In the genomic region with DNA sequence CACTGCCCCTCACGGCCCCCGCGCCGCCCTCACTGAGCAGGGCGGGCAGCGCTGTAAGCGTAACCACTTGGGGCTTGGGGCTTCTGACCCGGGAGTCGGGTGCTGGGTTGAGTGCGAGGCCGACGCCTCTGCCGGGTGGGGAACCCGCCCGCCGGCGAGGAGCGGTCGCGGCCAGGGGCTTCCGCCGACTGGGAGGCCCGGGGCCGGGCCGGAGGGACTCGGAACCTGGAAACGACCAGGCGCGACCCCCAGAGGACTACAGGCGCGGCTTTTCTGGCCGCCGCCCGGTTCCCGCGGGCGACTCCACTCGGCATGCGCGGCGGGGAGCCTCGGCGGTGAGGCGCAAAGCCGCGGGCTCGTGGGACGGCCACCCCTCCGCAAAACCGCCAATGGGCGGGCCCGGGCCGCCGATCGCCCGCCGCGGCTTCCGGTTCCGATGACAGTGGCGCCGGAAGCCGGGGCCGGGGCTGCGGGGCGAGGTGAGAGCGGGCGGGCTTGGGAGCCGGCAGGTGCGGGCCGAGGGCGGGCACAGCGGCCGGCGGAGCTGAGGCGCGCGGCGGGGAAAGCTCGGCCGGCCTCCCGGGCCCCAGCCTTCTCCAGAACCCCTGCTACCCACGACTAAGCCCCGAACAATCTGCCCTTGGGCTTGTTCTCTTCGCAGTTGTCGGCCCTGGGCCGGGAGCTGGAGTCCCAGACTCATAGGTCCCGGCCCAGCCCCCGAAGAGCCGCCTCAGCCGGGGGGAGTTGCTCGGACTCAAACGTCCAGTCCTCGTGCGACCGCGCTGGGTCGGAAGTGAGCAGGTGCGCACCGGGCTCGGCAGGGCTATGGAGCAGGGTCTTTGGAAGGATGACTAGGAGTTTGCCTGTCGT, we compare ENCODE assay signal across 1 cellular context.
TF ChIP-seq lines count a peak whose summit lies in the region.

A gene with protein sequence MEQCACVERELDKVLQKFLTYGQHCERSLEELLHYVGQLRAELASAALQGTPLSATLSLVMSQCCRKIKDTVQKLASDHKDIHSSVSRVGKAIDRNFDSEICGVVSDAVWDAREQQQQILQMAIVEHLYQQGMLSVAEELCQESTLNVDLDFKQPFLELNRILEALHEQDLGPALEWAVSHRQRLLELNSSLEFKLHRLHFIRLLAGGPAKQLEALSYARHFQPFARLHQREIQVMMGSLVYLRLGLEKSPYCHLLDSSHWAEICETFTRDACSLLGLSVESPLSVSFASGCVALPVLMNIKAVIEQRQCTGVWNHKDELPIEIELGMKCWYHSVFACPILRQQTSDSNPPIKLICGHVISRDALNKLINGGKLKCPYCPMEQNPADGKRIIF (plus strand): TSS at position 439 of the 870 bp plus-strand sequence. CDS start 7,106 bp downstream, outside the sequence.

TF ChIP-seq in GM12878, 131 proteins besides CTCF, POLR2A, EP300 and RAD21 (continued from another document and continues in another):
- TF ChIP-seq, protein P1, sequence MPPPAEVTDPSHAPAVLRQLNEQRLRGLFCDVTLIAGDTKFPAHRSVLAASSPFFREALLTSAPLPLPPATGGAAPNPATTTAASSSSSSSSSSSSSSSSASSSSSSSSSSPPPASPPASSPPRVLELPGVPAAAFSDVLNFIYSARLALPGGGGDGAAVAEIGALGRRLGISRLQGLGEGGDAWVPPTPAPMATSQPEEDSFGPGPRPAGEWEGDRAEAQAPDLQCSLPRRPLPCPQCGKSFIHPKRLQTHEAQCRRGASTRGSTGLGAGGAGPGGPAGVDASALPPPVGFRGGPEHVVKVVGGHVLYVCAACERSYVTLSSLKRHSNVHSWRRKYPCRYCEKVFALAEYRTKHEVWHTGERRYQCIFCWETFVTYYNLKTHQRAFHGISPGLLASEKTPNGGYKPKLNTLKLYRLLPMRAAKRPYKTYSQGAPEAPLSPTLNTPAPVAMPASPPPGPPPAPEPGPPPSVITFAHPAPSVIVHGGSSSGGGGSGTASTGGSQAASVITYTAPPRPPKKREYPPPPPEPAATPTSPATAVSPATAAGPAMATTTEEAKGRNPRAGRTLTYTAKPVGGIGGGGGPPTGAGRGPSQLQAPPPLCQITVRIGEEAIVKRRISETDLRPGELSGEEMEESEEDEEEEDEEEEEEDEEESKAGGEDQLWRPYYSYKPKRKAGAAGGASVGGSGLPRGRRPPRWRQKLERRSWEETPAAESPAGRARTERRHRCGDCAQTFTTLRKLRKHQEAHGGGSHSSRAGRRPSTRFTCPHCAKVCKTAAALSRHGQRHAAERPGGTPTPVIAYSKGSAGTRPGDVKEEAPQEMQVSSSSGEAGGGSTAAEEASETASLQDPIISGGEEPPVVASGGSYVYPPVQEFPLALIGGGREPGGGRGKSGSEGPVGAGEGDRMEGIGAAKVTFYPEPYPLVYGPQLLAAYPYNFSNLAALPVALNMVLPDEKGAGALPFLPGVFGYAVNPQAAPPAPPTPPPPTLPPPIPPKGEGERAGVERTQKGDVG (CRISPR knock-in tag; IDR thresholded peaks at IDR 0.05), result no peak
- TF ChIP-seq ZNF207 (IDR thresholded peaks at IDR 0.05; ENCODE audit: borderline replicate concordance) (peak; percentile 53; the same call in 1 of the 2 replicates), SREBF1 (IDR thresholded peaks at IDR 0.05; ENCODE audit: low read length) (peak; percentile 85), POLR2AphosphoS2 (IDR thresholded peaks at IDR 0.05; ENCODE audit: low read depth, low read length) (0 out of 2 replicates have a peak, but pooled peaks have one; percentile 50), RB1 (IDR thresholded peaks at IDR 0.05; ENCODE audit: borderline replicate concordance) (peak; percentile 87; the same call in 1 of the 2 replicates), EED (IDR thresholded peaks at IDR 0.05; ENCODE audit: low read depth) (no peak), SRF (IDR thresholded peaks at IDR 0.05; ENCODE audit: low read depth in 2 of 2, low read length in 2 of 2) (0 out of 4 replicates have a peak, but pooled peaks of 1 of the 2 experiments have one; percentile 27), CREB1 (IDR thresholded peaks at IDR 0.05; ENCODE audit: low read depth) (peak; percentile 48; the same call in 1 of the 2 replicates), NR2C2 (IDR thresholded peaks at IDR 0.05; ENCODE audit: borderline replicate concordance, control insufficient read depth, insufficient read length, low read depth) (no peak), WRNIP1 (IDR thresholded peaks at IDR 0.05; ENCODE audit: borderline replicate concordance, low read depth, low read length) (no peak), ZNF274 (IDR thresholded peaks at IDR 0.05; ENCODE audit: insufficient read depth, insufficient read length) (no peak), CHD2 (IDR thresholded peaks at IDR 0.05; ENCODE audit: borderline replicate concordance, low read depth, low read length) (no peak; the same call in 1 of the 2 replicates), ZNF24 (IDR thresholded peaks at IDR 0.05) (no peak), NBN (IDR thresholded peaks at IDR 0.05) (no peak), SPI1 (IDR thresholded peaks at IDR 0.05; ENCODE audit: borderline replicate concordance, insufficient read depth, low read depth, low read length) (no peak), PAX8 (IDR thresholded peaks at IDR 0.05) (no peak), RAD51 (IDR thresholded peaks at IDR 0.05) (no peak), NFXL1 (IDR thresholded peaks at IDR 0.05; ENCODE audit: borderline replicate concordance) (no peak), BHLHE40 (IDR thresholded peaks at IDR 0.05; ENCODE audit: borderline replicate concordance in 1 of 2, low read depth in 2 of 2, low read length in 1 of 2) (peak; percentile 94 to 96), RELA (IDR thresholded peaks at IDR 0.05; ENCODE audit: borderline replicate concordance, partially characterized antibody) (peak; percentile 37), MYB (IDR thresholded peaks at IDR 0.05; ENCODE audit: borderline replicate concordance, low read depth, low read length) (no peak), MTA3 (IDR thresholded peaks at IDR 0.05; ENCODE audit: borderline replicate concordance, low read length) (no peak), GATAD2B (conservative IDR thresholded peaks at IDR 0.05; ENCODE audit: low read depth) (peak; percentile 97), ATF7 (IDR thresholded peaks at IDR 0.05; ENCODE audit: low read depth) (no peak; the same call in 1 of the 2 replicates), CREM (IDR thresholded peaks at IDR 0.05; ENCODE audit: low read depth) (no peak), ZBED1 (IDR thresholded peaks at IDR 0.05; ENCODE audit: borderline replicate concordance) (no peak), IKZF2 (IDR thresholded peaks at IDR 0.05) (no peak), TARDBP (IDR thresholded peaks at IDR 0.05; ENCODE audit: borderline replicate concordance) (no peak), SUZ12 (IDR thresholded peaks at IDR 0.05; ENCODE audit: unreplicated experiment) (no peak), CBX5 (IDR thresholded peaks at IDR 0.05; ENCODE audit: low read depth) (0 out of 2 replicates have a peak, but pooled peaks have one; percentile 9), CHD4 (IDR thresholded peaks at IDR 0.05) (no peak), ZNF622 (IDR thresholded peaks at IDR 0.05) (no peak), CHD1 (IDR thresholded peaks at IDR 0.05; ENCODE audit: low read depth, low read length) (peak; percentile 97)
- TF ChIP-seq, protein P2, sequence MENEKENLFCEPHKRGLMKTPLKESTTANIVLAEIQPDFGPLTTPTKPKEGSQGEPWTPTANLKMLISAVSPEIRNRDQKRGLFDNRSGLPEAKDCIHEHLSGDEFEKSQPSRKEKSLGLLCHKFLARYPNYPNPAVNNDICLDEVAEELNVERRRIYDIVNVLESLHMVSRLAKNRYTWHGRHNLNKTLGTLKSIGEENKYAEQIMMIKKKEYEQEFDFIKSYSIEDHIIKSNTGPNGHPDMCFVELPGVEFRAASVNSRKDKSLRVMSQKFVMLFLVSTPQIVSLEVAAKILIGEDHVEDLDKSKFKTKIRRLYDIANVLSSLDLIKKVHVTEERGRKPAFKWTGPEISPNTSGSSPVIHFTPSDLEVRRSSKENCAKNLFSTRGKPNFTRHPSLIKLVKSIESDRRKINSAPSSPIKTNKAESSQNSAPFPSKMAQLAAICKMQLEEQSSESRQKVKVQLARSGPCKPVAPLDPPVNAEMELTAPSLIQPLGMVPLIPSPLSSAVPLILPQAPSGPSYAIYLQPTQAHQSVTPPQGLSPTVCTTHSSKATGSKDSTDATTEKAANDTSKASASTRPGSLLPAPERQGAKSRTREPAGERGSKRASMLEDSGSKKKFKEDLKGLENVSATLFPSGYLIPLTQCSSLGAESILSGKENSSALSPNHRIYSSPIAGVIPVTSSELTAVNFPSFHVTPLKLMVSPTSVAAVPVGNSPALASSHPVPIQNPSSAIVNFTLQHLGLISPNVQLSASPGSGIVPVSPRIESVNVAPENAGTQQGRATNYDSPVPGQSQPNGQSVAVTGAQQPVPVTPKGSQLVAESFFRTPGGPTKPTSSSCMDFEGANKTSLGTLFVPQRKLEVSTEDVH (IDR thresholded peaks at IDR 0.05; ENCODE audit: low read depth, partially characterized antibody), result no peak
- TF ChIP-seq, protein P3, sequence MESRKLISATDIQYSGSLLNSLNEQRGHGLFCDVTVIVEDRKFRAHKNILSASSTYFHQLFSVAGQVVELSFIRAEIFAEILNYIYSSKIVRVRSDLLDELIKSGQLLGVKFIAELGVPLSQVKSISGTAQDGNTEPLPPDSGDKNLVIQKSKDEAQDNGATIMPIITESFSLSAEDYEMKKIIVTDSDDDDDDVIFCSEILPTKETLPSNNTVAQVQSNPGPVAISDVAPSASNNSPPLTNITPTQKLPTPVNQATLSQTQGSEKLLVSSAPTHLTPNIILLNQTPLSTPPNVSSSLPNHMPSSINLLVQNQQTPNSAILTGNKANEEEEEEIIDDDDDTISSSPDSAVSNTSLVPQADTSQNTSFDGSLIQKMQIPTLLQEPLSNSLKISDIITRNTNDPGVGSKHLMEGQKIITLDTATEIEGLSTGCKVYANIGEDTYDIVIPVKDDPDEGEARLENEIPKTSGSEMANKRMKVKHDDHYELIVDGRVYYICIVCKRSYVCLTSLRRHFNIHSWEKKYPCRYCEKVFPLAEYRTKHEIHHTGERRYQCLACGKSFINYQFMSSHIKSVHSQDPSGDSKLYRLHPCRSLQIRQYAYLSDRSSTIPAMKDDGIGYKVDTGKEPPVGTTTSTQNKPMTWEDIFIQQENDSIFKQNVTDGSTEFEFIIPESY (IDR thresholded peaks at IDR 0.05), result no peak
- TF ChIP-seq, protein P4, sequence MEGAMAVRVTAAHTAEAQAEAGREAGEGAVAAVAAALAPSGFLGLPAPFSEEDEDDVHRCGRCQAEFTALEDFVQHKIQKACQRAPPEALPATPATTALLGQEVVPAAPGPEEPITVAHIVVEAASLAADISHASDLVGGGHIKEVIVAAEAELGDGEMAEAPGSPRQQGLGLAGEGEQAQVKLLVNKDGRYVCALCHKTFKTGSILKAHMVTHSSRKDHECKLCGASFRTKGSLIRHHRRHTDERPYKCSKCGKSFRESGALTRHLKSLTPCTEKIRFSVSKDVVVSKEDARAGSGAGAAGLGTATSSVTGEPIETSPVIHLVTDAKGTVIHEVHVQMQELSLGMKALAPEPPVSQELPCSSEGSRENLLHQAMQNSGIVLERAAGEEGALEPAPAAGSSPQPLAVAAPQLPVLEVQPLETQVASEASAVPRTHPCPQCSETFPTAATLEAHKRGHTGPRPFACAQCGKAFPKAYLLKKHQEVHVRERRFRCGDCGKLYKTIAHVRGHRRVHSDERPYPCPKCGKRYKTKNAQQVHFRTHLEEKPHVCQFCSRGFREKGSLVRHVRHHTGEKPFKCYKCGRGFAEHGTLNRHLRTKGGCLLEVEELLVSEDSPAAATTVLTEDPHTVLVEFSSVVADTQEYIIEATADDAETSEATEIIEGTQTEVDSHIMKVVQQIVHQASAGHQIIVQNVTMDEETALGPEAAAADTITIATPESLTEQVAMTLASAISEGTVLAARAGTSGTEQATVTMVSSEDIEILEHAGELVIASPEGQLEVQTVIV (IDR thresholded peaks at IDR 0.05; ENCODE audit: borderline replicate concordance, partially characterized antibody), result no peak
- TF ChIP-seq, protein P5, sequence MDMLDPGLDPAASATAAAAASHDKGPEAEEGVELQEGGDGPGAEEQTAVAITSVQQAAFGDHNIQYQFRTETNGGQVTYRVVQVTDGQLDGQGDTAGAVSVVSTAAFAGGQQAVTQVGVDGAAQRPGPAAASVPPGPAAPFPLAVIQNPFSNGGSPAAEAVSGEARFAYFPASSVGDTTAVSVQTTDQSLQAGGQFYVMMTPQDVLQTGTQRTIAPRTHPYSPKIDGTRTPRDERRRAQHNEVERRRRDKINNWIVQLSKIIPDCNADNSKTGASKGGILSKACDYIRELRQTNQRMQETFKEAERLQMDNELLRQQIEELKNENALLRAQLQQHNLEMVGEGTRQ (IDR thresholded peaks at IDR 0.05; ENCODE audit: borderline replicate concordance, low read depth, low read length), result no peak
- TF ChIP-seq, protein P6, sequence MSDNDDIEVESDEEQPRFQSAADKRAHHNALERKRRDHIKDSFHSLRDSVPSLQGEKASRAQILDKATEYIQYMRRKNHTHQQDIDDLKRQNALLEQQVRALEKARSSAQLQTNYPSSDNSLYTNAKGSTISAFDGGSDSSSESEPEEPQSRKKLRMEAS (IDR thresholded peaks at IDR 0.05; ENCODE audit: low read depth, low read length), result 0 out of 2 replicates have a peak, but pooled peaks have one; percentile 30
- TF ChIP-seq, protein P7, sequence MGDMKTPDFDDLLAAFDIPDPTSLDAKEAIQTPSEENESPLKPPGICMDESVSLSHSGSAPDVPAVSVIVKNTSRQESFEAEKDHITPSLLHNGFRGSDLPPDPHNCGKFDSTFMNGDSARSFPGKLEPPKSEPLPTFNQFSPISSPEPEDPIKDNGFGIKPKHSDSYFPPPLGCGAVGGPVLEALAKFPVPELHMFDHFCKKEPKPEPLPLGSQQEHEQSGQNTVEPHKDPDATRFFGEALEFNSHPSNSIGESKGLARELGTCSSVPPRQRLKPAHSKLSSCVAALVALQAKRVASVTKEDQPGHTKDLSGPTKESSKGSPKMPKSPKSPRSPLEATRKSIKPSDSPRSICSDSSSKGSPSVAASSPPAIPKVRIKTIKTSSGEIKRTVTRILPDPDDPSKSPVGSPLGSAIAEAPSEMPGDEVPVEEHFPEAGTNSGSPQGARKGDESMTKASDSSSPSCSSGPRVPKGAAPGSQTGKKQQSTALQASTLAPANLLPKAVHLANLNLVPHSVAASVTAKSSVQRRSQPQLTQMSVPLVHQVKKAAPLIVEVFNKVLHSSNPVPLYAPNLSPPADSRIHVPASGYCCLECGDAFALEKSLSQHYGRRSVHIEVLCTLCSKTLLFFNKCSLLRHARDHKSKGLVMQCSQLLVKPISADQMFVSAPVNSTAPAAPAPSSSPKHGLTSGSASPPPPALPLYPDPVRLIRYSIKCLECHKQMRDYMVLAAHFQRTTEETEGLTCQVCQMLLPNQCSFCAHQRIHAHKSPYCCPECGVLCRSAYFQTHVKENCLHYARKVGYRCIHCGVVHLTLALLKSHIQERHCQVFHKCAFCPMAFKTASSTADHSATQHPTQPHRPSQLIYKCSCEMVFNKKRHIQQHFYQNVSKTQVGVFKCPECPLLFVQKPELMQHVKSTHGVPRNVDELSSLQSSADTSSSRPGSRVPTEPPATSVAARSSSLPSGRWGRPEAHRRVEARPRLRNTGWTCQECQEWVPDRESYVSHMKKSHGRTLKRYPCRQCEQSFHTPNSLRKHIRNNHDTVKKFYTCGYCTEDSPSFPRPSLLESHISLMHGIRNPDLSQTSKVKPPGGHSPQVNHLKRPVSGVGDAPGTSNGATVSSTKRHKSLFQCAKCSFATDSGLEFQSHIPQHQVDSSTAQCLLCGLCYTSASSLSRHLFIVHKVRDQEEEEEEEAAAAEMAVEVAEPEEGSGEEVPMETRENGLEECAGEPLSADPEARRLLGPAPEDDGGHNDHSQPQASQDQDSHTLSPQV (IDR thresholded peaks at IDR 0.05), result 0 out of 2 replicates have a peak, but pooled peaks have one; percentile 27
